Comparison of ENCODE assay signal across 24 cellular contexts in genomic region chr13:48068036-48068435, GRCh38. TPM values are rescaled to one million over a fixed set of nuclear protein-coding genes. Genes with fewer than 3 reads are reported as not detected.
DNase-seq lines count a peak whose midpoint lies in the region; ATAC-seq and TF ChIP-seq lines count a peak whose summit lies in the region.
"Had no signal": no experiment of that assay in that cellular context is flagged by ENCODE, and none has a peak within 500 bp of the region (broad histone marks: within the 10 kb centered on the region; RNA-seq: fewer than 3 reads in every experiment).

No MANE protein-coding gene starts in this region.

- no peaks in the 10 kb centered on the region for H3K79me2 ChIP-seq in Loucy (ENCODE audit: insufficient read depth, low read length)

- TF ChIP-seq POLR2A in vagina (IDR thresholded peaks at IDR 0.05) = no peak

- no peak overlapping the region for H3K9ac ChIP-seq in Loucy (ENCODE audit: low read depth, low read length, poor library complexity, severe bottlenecking)

- H3K4me3 ChIP-seq in Loucy (ENCODE audit: low read length, poor library complexity, severe bottlenecking) (no peak overlapping the region), vagina (no peak overlapping the region)

- TF ChIP-seq CTCF in C4-2B (conservative IDR thresholded peaks at IDR 0.05) (peak; percentile 29), Loucy (conservative IDR thresholded peaks at IDR 0.05; ENCODE audit: low read length) (peak; percentile 65), chondrocyte (IDR thresholded peaks at IDR 0.05) (peak; percentile 59), vagina (IDR thresholded peaks at IDR 0.05) (no peak)

- DNase-seq in ELR (ENCODE audit: low read depth) = peak; percentile 10
- DNase-seq in chondrocyte (ENCODE audit: low spot score) = no peak
- no peak for DNase-seq in activated CD8-positive, alpha-beta memory T cell treated with anti-CD3 and anti-CD28 coated beads, Interleukin-2, amount 50 U/mL, for 4 hours
- no peak for DNase-seq in vagina (ENCODE audit: extremely low spot score in 2 of 2)
- DNase-seq: activated CD4-positive, alpha-beta memory T cell treated with anti-CD3 and anti-CD28 coated beads, Interleukin-2, amount 10 ng/mL, durations not matched to agents 7 days and 5 days; activated naive CD8-positive, alpha-beta T cell treated with anti-CD3 and anti-CD28 coated beads for 36 hours; activated T-cell treated with anti-CD3 and anti-CD28 coated beads, Interleukin-2, amount 50 U/mL, for 48 hours; cortex of kidney; foreskin melanocyte; hypothalamus; islet precursor cell; mammary epithelial cell; NCI-H2029 treated with DMSO at 0.1 percent for 48 hours; NCI-H510A treated with DMSO at 0.1 percent for 48 hours; occipital lobe; OCI-M1; retina; SIG-M5 had no signal

- no peak for ATAC-seq in HG03342 (IDR thresholded peaks at IDR 0.05; ENCODE audit: unreplicated experiment)
- ATAC-seq: WTC11 had no signal

- H3K4me1 ChIP-seq in Loucy (ENCODE audit: insufficient read depth, low read length, poor library complexity, severe bottlenecking) (no peaks in the 10 kb centered on the region), vagina (no peaks in the 10 kb centered on the region)

- intact Hi-C loops in vagina (cut with DNase I) = no loop called here

- H3K27ac ChIP-seq in C4-2B (no peak overlapping the region), vagina (no peak overlapping the region)
- H3K27ac ChIP-seq: epithelial cell of prostate had no signal

- H3K27ac Mint-ChIP-seq in chondrocyte (ENCODE audit: unreplicated experiment) = no peak overlapping the region
- H3K27ac Mint-ChIP-seq: activated CD4-positive, alpha-beta memory T cell treated with anti-CD3 and anti-CD28 coated beads, Interleukin-2, amount 10 ng/mL, durations not matched to agents 7 days and 5 days; activated naive CD8-positive, alpha-beta T cell treated with anti-CD3 and anti-CD28 coated beads for 36 hours; WTC11 had no signal

- no peaks in the 10 kb centered on the region for H4K20me1 ChIP-seq in Loucy (ENCODE audit: insufficient read depth, low read length, poor library complexity, severe bottlenecking)

- H3K36me3 ChIP-seq in Loucy (ENCODE audit: insufficient read depth, low read length) (peaks cover 59% of the 10 kb centered on the region), vagina (peaks cover 0 to 64% of the 10 kb centered on the region in 2 donors)

- H3K27me3 ChIP-seq in Loucy (ENCODE audit: insufficient read depth, low read length, poor library complexity, severe bottlenecking) (no peaks in the 10 kb centered on the region), vagina (no peaks in the 10 kb centered on the region)

- H3K9me3 Mint-ChIP-seq in chondrocyte (ENCODE audit: low read depth) = peaks cover 14% of the 10 kb centered on the region

- H2AFZ ChIP-seq in Loucy (ENCODE audit: low read length) = no peak overlapping the region

- H3F3A ChIP-seq in Loucy (ENCODE audit: low read depth) = no peaks in the 10 kb centered on the region

- peaks cover 36% of the 10 kb centered on the region for H3K36me3 Mint-ChIP-seq in chondrocyte (ENCODE audit: low read depth)

- peaks cover 23% of the 10 kb centered on the region for H3K9me3 ChIP-seq in Loucy (ENCODE audit: insufficient read depth, low read depth, low read length)
- H3K9me3 ChIP-seq in vagina = peaks cover 27% of the 10 kb centered on the region

- no peaks in the 10 kb centered on the region for H3K9me2 ChIP-seq in Loucy (replicated peaks; ENCODE audit: low read depth, low read length)

- H3K4me3 Mint-ChIP-seq in chondrocyte (ENCODE audit: unreplicated experiment) = no peak overlapping the region
- H3K4me3 Mint-ChIP-seq: activated CD4-positive, alpha-beta memory T cell treated with anti-CD3 and anti-CD28 coated beads, Interleukin-2, amount 10 ng/mL, durations not matched to agents 7 days and 5 days; activated naive CD8-positive, alpha-beta T cell treated with anti-CD3 and anti-CD28 coated beads for 36 hours; brain; WTC11 had no signal

- H3K4me2 ChIP-seq in Loucy (ENCODE audit: low read depth, low read length, poor library complexity, severe bottlenecking) = no peak overlapping the region

- no peaks in the 10 kb centered on the region for H3K4me1 Mint-ChIP-seq in chondrocyte (ENCODE audit: low read depth)
- H3K4me1 Mint-ChIP-seq: activated naive CD8-positive, alpha-beta T cell treated with anti-CD3 and anti-CD28 coated beads for 36 hours; brain; WTC11 had no signal

- H3K27me3 Mint-ChIP-seq in chondrocyte (ENCODE audit: low read depth) = no peaks in the 10 kb centered on the region
- H3K27me3 Mint-ChIP-seq: activated CD4-positive, alpha-beta memory T cell treated with anti-CD3 and anti-CD28 coated beads, Interleukin-2, amount 10 ng/mL, durations not matched to agents 7 days and 5 days; activated naive CD8-positive, alpha-beta T cell treated with anti-CD3 and anti-CD28 coated beads for 36 hours; brain had no signal

RNA-seq across cellular contexts. Expression of gene MED4, which starts 26.9 kb away (rescaled TPM):
- 32.5 to 45.1 TPM (median 34.6 TPM) in 3 replicates for total RNA-seq in chondrocyte
- 47.1 TPM for total RNA-seq in vagina

RNA-seq across cellular contexts. Expression of gene NUDT15, which starts 30.5 kb away (rescaled TPM):
- total RNA-seq in chondrocyte (8.7 to 12.0 TPM (median 9.9 TPM) in 3 replicates), vagina (9.3 TPM)

Comparison
In these comparisons a context has a peak if more than half of its experiments do, and no peak if none do; other contexts are left out.
1. CTCF ChIP-seq: peak in C4-2B (single experiment), Loucy (single experiment) and chondrocyte (single experiment); none in vagina (0 of 3).